In genomic region chr9:128253991-128254346, GRCh38 we compare ENCODE assay signal across 1 cellular context.
TF ChIP-seq lines count a peak whose summit lies in the region.

No MANE protein-coding gene starts in this region.

TF ChIP-seq in K562, 482 proteins besides CTCF, POLR2A, EP300 and RAD21:
- no peak for TF ChIP-seq ZC3H8 (IDR thresholded peaks at IDR 0.05)
- TF ChIP-seq, protein P1, sequence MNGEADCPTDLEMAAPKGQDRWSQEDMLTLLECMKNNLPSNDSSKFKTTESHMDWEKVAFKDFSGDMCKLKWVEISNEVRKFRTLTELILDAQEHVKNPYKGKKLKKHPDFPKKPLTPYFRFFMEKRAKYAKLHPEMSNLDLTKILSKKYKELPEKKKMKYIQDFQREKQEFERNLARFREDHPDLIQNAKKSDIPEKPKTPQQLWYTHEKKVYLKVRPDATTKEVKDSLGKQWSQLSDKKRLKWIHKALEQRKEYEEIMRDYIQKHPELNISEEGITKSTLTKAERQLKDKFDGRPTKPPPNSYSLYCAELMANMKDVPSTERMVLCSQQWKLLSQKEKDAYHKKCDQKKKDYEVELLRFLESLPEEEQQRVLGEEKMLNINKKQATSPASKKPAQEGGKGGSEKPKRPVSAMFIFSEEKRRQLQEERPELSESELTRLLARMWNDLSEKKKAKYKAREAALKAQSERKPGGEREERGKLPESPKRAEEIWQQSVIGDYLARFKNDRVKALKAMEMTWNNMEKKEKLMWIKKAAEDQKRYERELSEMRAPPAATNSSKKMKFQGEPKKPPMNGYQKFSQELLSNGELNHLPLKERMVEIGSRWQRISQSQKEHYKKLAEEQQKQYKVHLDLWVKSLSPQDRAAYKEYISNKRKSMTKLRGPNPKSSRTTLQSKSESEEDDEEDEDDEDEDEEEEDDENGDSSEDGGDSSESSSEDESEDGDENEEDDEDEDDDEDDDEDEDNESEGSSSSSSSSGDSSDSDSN (IDR thresholded peaks at IDR 0.05; ENCODE audit: borderline replicate concordance in 1 of 2, low read depth in 2 of 2, low read length in 2 of 2) = 0 out of 4 replicates have a peak, but pooled peaks of 1 of the 2 experiments have one; percentile 13
- no peak for TF ChIP-seq SMC3 (conservative IDR thresholded peaks at IDR 0.05; ENCODE audit: insufficient read depth, low read depth, low read length)
- no peak for TF ChIP-seq ZC3H11A (IDR thresholded peaks at IDR 0.05; ENCODE audit: low read depth, low read length)
- TF ChIP-seq RFX7 (CRISPR knock-in tag; IDR thresholded peaks at IDR 0.05) = 0 out of 2 replicates have a peak, but pooled peaks have one; percentile 5
